ENCODE assay signal across 10 cellular contexts in genomic region chr11:123505546-123506299, GRCh38.
DNase-seq lines count a peak whose midpoint lies in the region; ATAC-seq and TF ChIP-seq lines count a peak whose summit lies in the region.
"Had no signal": no experiment of that assay in that cellular context is flagged by ENCODE, and none has a peak within 500 bp of the region (broad histone marks: within the 10 kb centered on the region; RNA-seq: fewer than 3 reads in every experiment).

No MANE protein-coding gene starts in this region.

- no peaks in the 10 kb centered on the region for H3K9me3 Mint-ChIP-seq in WTC11
- H3K9me3 Mint-ChIP-seq: IgD-negative memory B cell had no signal

- H3K4me1 Mint-ChIP-seq in WTC11: peaks cover 36% of the 10 kb centered on the region

- ATAC-seq in GM18907 (IDR thresholded peaks at IDR 0.05; ENCODE audit: unreplicated experiment): peak; percentile 88
- peak; percentile 75 for ATAC-seq in HG02970 (IDR thresholded peaks at IDR 0.05; ENCODE audit: low FRiP score, unreplicated experiment)
- peak; percentile 90 for ATAC-seq in WTC11

- no peak for TF ChIP-seq CTCF in WTC11 (IDR thresholded peaks at IDR 0.05)

- intact Hi-C loops in cardiac septum (cut with DNase I): no loop called here

- H3K4me3 Mint-ChIP-seq in WTC11: no peak overlapping the region
- H3K4me3 Mint-ChIP-seq: IgD-negative memory B cell had no signal

- H3K27ac Mint-ChIP-seq in WTC11: peak overlapping the region; percentile 11
- H3K27ac Mint-ChIP-seq: IgD-negative memory B cell had no signal

- H3K36me3 Mint-ChIP-seq in WTC11: no peaks in the 10 kb centered on the region
- H3K36me3 Mint-ChIP-seq: IgD-negative memory B cell had no signal

- CTCF ChIA-PET in WTC11 (lab: Charles Lee): interaction anchor here (0.9 to 1.9 kb wide), 5 partner anchors 11 to 271 kb away, joined by 3 to 6 read pairs (median 4); no protein-coding TSS in a partner anchor

- POLR2A ChIA-PET in WTC11 (lab: Charles Lee): interaction anchor here (1.1 kb wide), 1 partner anchor 11 kb away, joined by 4 read pairs; no protein-coding TSS in a partner anchor

- DNase-seq in Ammon's horn (ENCODE audit: low spot score) (peak; percentile 62), WTC11 (ENCODE audit: low spot score) (peak; percentile 67), HCEC 1CT (no peak), LoVo (ENCODE audit: low spot score) (no peak), NCI-H226 (no peak), cardiac septum (ENCODE audit: low spot score) (no peak)
- DNase-seq: COR-L47 had no signal

- H3K27me3 Mint-ChIP-seq in WTC11 (ENCODE audit: low read depth): no peaks in the 10 kb centered on the region
- H3K27me3 Mint-ChIP-seq: IgD-negative memory B cell had no signal

TF ChIP-seq in WTC11, 78 proteins besides CTCF, POLR2A, EP300 and RAD21:
- no peak for TF ChIP-seq ZBTB43 (CRISPR knock-in tag; IDR thresholded peaks at IDR 0.05)
- TF ChIP-seq ELF4 (CRISPR knock-in tag; IDR thresholded peaks at IDR 0.05; ENCODE audit: low read depth): no peak
- TF ChIP-seq SOX15 (CRISPR knock-in tag; IDR thresholded peaks at IDR 0.05): no peak
- no peak for TF ChIP-seq ZNF396 (CRISPR knock-in tag; IDR thresholded peaks at IDR 0.05; ENCODE audit: borderline replicate concordance)
- TF ChIP-seq SP1 (CRISPR knock-in tag; conservative IDR thresholded peaks at IDR 0.05): no peak
- TF ChIP-seq KAT7 (CRISPR knock-in tag; IDR thresholded peaks at IDR 0.05; ENCODE audit: borderline replicate concordance): no peak
- TF ChIP-seq HMGXB4 (CRISPR knock-in tag; IDR thresholded peaks at IDR 0.05): no peak
- no peak for TF ChIP-seq GTF2I (CRISPR knock-in tag; conservative IDR thresholded peaks at IDR 0.05)
- no peak for TF ChIP-seq NFE2L1 (CRISPR knock-in tag; IDR thresholded peaks at IDR 0.05)
- no peak for TF ChIP-seq ATF2 (CRISPR knock-in tag; IDR thresholded peaks at IDR 0.05; ENCODE audit: borderline replicate concordance, low read depth)
- no peak for TF ChIP-seq MXD4 (CRISPR knock-in tag; IDR thresholded peaks at IDR 0.05; ENCODE audit: borderline replicate concordance)
- TF ChIP-seq CBFB (CRISPR knock-in tag; IDR thresholded peaks at IDR 0.05; ENCODE audit: low read depth): no peak
- TF ChIP-seq TCF7 (CRISPR knock-in tag; IDR thresholded peaks at IDR 0.05; ENCODE audit: low read depth): no peak
- no peak for TF ChIP-seq ZMAT4 (CRISPR knock-in tag; IDR thresholded peaks at IDR 0.05)
TF ChIP-seq in WTC11: peak in this region for 0.

Comparison
In these comparisons a context has a peak if more than half of its experiments do, and no peak if none do; other contexts are left out.
1. DNase-seq: peak in Ammon's horn (single experiment) and WTC11 (single experiment); none in HCEC 1CT (single experiment), LoVo (single experiment), NCI-H226 (single experiment) and cardiac septum (single experiment).
2. Peak in every context shown above with its lines, with median percentiles within 50 percentile points of each other: ATAC-seq.